In genomic region chr9:1009101-1009707, GRCh38 we compare ENCODE assay signal across 8 cellular contexts. TPM values are rescaled to one million over a fixed set of nuclear protein-coding genes. Genes with fewer than 3 reads are reported as not detected.
DNase-seq lines count a peak whose midpoint lies in the region; ATAC-seq and TF ChIP-seq lines count a peak whose summit lies in the region.

No MANE protein-coding gene starts in this region.

- H3K36me3 Mint-ChIP-seq in neural progenitor cell: no peaks in the 10 kb centered on the region

- no peaks in the 10 kb centered on the region for H3K9me3 Mint-ChIP-seq in neural progenitor cell

- H3K27ac ChIP-seq in HL-60 (replicated peaks) (no peak overlapping the region), OCI-LY7 (ENCODE audit: low read depth, low read length, poor library complexity, severe bottlenecking) (no peak overlapping the region), neural progenitor cell (no peak overlapping the region)

- TF ChIP-seq CTCF in HL-60 (IDR thresholded peaks at IDR 0.05; ENCODE audit: insufficient read depth, low read length) (peak; percentile 94), OCI-LY7 (conservative IDR thresholded peaks at IDR 0.05; ENCODE audit: low read length) (peak; percentile 98), fibroblast of mammary gland (conservative IDR thresholded peaks at IDR 0.05; ENCODE audit: control insufficient read depth, insufficient read depth, low read depth, low read length) (peak; percentile 87), neural progenitor cell (IDR thresholded peaks at IDR 0.05) (peak; percentile 92)

- POLR2A ChIA-PET in OCI-LY7 (lab: Charles Lee): interaction anchor here (1.2 kb wide), 2 partner anchors 110 to 114 kb away, joined by 4 to 5 read pairs; no protein-coding TSS in a partner anchor

- no peaks in the 10 kb centered on the region for H3K36me3 ChIP-seq in OCI-LY7 (ENCODE audit: insufficient read depth, low read length)
- H3K36me3 ChIP-seq in neural progenitor cell: no peaks in the 10 kb centered on the region

- H2AFZ ChIP-seq in OCI-LY7 (ENCODE audit: low read length): peak overlapping the region; percentile 24; the same call in 1 of the 2 replicates
- no peak overlapping the region for H2AFZ ChIP-seq in neural progenitor cell (replicated peaks)

- H3K9me2 ChIP-seq in OCI-LY7 (ENCODE audit: insufficient read depth, low read length): no peaks in the 10 kb centered on the region

- CTCF ChIA-PET in OCI-LY7 (lab: Charles Lee; ENCODE audit: unreplicated experiment): interaction anchor here (0.5 to 1.5 kb wide), 5 partner anchors 73 to 1753 kb away, joined by 3 to 5 read pairs (median 4); no protein-coding TSS in a partner anchor

- H3K27me3 Mint-ChIP-seq in neural progenitor cell (ENCODE audit: insufficient read depth, low read depth): peaks cover 9% of the 10 kb centered on the region

- H3K4me2 ChIP-seq in OCI-LY7 (ENCODE audit: low read length) (no peak overlapping the region), neural progenitor cell (no peak overlapping the region)

- H3K9ac ChIP-seq in neural progenitor cell: no peak overlapping the region

- no peaks in the 10 kb centered on the region for H3F3A ChIP-seq in neural progenitor cell (ENCODE audit: low read depth)

- BruUV-seq in OCI-LY7 (replicated peaks; lab: Mats Ljungman, UMichigan): no TSS peak

- no peak overlapping the region for H3K27ac Mint-ChIP-seq in neural progenitor cell

- no peak overlapping the region for H3K4me3 Mint-ChIP-seq in neural progenitor cell

- H3K79me2 ChIP-seq in OCI-LY7 (ENCODE audit: insufficient read depth, low read depth, low read length) (no peaks in the 10 kb centered on the region), neural progenitor cell (ENCODE audit: low read depth) (no peaks in the 10 kb centered on the region)

- peaks cover 14% of the 10 kb centered on the region for H3K4me1 ChIP-seq in OCI-LY7 (ENCODE audit: insufficient read depth, low read length, poor library complexity, severe bottlenecking)
- H3K4me1 ChIP-seq in neural progenitor cell: no peaks in the 10 kb centered on the region

- H3K4me3 ChIP-seq in HL-60 (replicated peaks; ENCODE audit: insufficient read depth, low read length) (no peak overlapping the region), OCI-LY7 (ENCODE audit: low read depth, low read length, poor library complexity, severe bottlenecking) (no peak overlapping the region), fibroblast of mammary gland (ENCODE audit: control insufficient read depth, low read depth, low read length) (no peak overlapping the region), neural progenitor cell (no peak overlapping the region)

- H3K27me3 ChIP-seq in HL-60 (ENCODE audit: insufficient read depth, poor library complexity, severe bottlenecking): no peaks in the 10 kb centered on the region
- H3K27me3 ChIP-seq in neural progenitor cell: peaks cover 24% of the 10 kb centered on the region

- no peaks in the 10 kb centered on the region for H3K9me3 ChIP-seq in OCI-LY7 (ENCODE audit: low read length)
- no peaks in the 10 kb centered on the region for H3K9me3 ChIP-seq in neural progenitor cell (ENCODE audit: low read depth)

- H4K20me1 ChIP-seq in OCI-LY7 (ENCODE audit: insufficient read depth, low read length): no peaks in the 10 kb centered on the region
- no peaks in the 10 kb centered on the region for H4K20me1 ChIP-seq in neural progenitor cell (ENCODE audit: low read depth)

- intact Hi-C loops in OCI-LY7 (cut with micrococcal nuclease; ENCODE audit: unreplicated experiment): loop anchor here (1.0 to 10.0 kb wide), 4 partner anchors 42 to 624 kb away; no protein-coding TSS in a partner anchor

- DNase-seq in DMS79 (lab: John Stamatoyannopoulos, UW) (peak; percentile 3), HL-60 (ENCODE audit: low read depth in 1 of 2, low spot score in 1 of 2) (peak; percentile 49 to 73), OCI-LY7 (ENCODE audit: low spot score) (peak; percentile 81), activated T-cell treated with anti-CD3 and anti-CD28 coated beads for 48 hours (ENCODE audit: low read depth) (peak; percentile 69), fibroblast of mammary gland (ENCODE audit: low read depth) (peak; percentile 77), neural progenitor cell (ENCODE audit: low spot score) (peak; percentile 82), stromal cell of bone marrow (ENCODE audit: low read depth) (peak; percentile 59)

- ATAC-seq in GM21390 (IDR thresholded peaks at IDR 0.05; ENCODE audit: unreplicated experiment): peak; percentile 95

- H3K4me1 Mint-ChIP-seq in neural progenitor cell: no peaks in the 10 kb centered on the region

RNA-seq across cellular contexts. Expression of gene DMRT3, which starts 32.7 kb away (rescaled TPM):
- total RNA-seq in OCI-LY7 (2014; rRNA removed; shearing (Covaris generic)): not detected in 2 replicates
- total RNA-seq in OCI-LY7 (2022) (not detected in 2 replicates), neural progenitor cell (ENCODE audit: low replicate concordance) (0.41 and 0.90 TPM in 2 replicates)

RNA-seq across cellular contexts. Expression of gene DMRT2, which starts 41.0 kb away (rescaled TPM):
- total RNA-seq in OCI-LY7 (2014; rRNA removed; shearing (Covaris generic)): 12.2 and 14.7 TPM in 2 replicates
- total RNA-seq in OCI-LY7 (2022): 18.9 and 22.5 TPM in 2 replicates
- not detected in 2 replicates for total RNA-seq in neural progenitor cell (ENCODE audit: low replicate concordance)

Comparison
In these comparisons a context has a peak if more than half of its experiments do, and no peak if none do; other contexts are left out.
1. DNase-seq: peak in every context shown above with its lines; median percentile 82 in neural progenitor cell; 81 in OCI-LY7; 77 in fibroblast of mammary gland; 69 in activated T-cell treated with anti-CD3 and anti-CD28 coated beads for 48 hours; 61 in HL-60; 59 in stromal cell of bone marrow; 3 in DMS79.
2. RNA of gene DMRT2, which starts 41.0 kb away (total RNA-seq): 12.2 to 22.5 TPM in OCI-LY7; not detected in neural progenitor cell; every median in the first group is over 10 times any median in the second.
3. Peak in every context shown above with its lines, with median percentiles within 50 percentile points of each other: CTCF ChIP-seq.